In the genomic region with DNA sequence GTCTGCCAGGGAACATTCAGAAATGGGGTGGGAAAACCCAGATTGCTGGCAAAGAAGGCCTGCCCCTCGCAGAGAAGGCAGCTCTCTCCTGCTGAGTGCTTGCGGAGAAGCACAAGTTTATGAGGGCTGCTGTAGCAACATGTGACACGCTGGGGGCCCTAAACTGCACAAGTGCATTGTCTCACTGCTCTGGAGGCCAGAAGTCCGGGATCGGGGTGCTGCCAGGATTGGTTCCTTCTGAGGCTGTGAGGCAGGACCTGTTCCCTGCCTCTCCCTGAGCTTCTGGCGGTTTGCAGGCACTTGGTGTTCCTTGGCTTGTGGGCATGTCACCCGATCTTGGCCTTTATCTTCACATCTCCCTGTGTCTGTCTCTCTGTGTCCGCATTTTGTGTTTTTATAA, we compare ENCODE assay signal across 23 cellular contexts.
"Had no signal": no experiment of that assay in that cellular context is flagged by ENCODE, and none has a peak within 500 bp of the region (broad histone marks: within the 10 kb centered on the region; RNA-seq: fewer than 3 reads in every experiment).

No MANE protein-coding gene starts in this region.

- H3K9me3 ChIP-seq: colonic mucosa, left ventricle myocardium inferior, stomach, thoracic aorta, upper lobe of left lung had no signal

- H3K4me3 ChIP-seq: colonic mucosa, left ventricle myocardium inferior, stomach, thoracic aorta, upper lobe of left lung had no signal

- ATAC-seq: activated CD4-positive, CD25-positive, alpha-beta regulatory T cell treated with anti-CD3 and anti-CD28 coated beads, Interleukin-2, amount 50 U/mL, for 24 hours; activated CD8-positive, alpha-beta T cell treated with anti-CD3 and anti-CD28 coated beads, Interleukin-2, amount 10 ng/mL, durations not matched to agents 7 days and 5 days; activated naive CD8-positive, alpha-beta T cell treated with anti-CD3 and anti-CD28 coated beads, Interleukin-2, amount 50 U/mL, for 24 hours; sciatic nerve; stimulated activated effector memory CD8-positive, alpha-beta T cell treated with anti-CD3 and anti-CD28 coated beads, Interleukin-12 subunit alpha, Interleukin-12 subunit beta, amount 100 ng/mL, for 72 hours; T-cell had no signal

- H3K27me3 ChIP-seq: colonic mucosa, stomach, upper lobe of left lung had no signal

- DNase-seq: activated CD4-positive, alpha-beta T cell treated with anti-CD3 and anti-CD28 coated beads, Interleukin-2, amount 10 ng/mL, durations not matched to agents 7 days and 5 days; activated CD8-positive, alpha-beta T cell treated with anti-CD3 and anti-CD28 coated beads, Interleukin-2, amount 10 ng/mL, durations not matched to agents 7 days and 5 days; activated naive CD4-positive, alpha-beta T cell treated with anti-CD3 and anti-CD28 coated beads, Interleukin-2, amount 10 ng/mL, durations not matched to agents 7 days and 5 days; activated naive CD8-positive, alpha-beta T cell treated with anti-CD3 and anti-CD28 coated beads, Interleukin-2, amount 50 U/mL, for 24 hours; activated T-cell treated with anti-CD3 and anti-CD28 coated beads, Interleukin-2, amount 50 U/mL, for 24 hours; anterior cingulate cortex; central memory CD4-positive, alpha-beta T cell; colonic mucosa; endodermal cell; foreskin melanocyte; glutamatergic neuron; left ventricle myocardium inferior; mammary epithelial cell; stimulated activated CD4-positive, alpha-beta T cell treated with anti-CD3 and anti-CD28 coated beads, Interleukin-4, amount 100 ng/mL, for 24 hours; stomach; T-cell; T1000; upper lobe of left lung had no signal

- H3K4me1 ChIP-seq: colonic mucosa had no signal

- H3K27ac ChIP-seq: colonic mucosa, epithelial cell of prostate, left ventricle myocardium inferior, stomach, thoracic aorta, upper lobe of left lung had no signal

- H3K36me3 ChIP-seq: colonic mucosa, left ventricle myocardium inferior, stomach, thoracic aorta, upper lobe of left lung had no signal
